10 cellular contexts compared by ENCODE assay signal in genomic region chr9:125763373-125763772, GRCh38. TPM values are rescaled to one million over a fixed set of nuclear protein-coding genes. Genes with fewer than 3 reads are reported as not detected.
DNase-seq lines count a peak whose midpoint lies in the region; ATAC-seq, FAIRE-seq and TF ChIP-seq lines count a peak whose summit lies in the region.
"Had no signal": no experiment of that assay in that cellular context is flagged by ENCODE, and none has a peak within 500 bp of the region (broad histone marks: within the 10 kb centered on the region; RNA-seq: fewer than 3 reads in every experiment).

No MANE protein-coding gene starts in this region.

- no peak overlapping the region for H3K27ac ChIP-seq in foreskin keratinocyte
- H3K27ac ChIP-seq: prostate gland had no signal

- FAIRE-seq in frontal cortex (lab: Jason Lieb, UNC), result no peak

- no peaks in the 10 kb centered on the region for H3K27me3 ChIP-seq in foreskin keratinocyte

- intact Hi-C loops in activated CD4-positive, alpha-beta memory T cell treated with anti-CD3 and anti-CD28 coated beads for 36 hours (cut with micrococcal nuclease), result no loop called here

- no peak for TF ChIP-seq CTCF in foreskin keratinocyte (conservative IDR thresholded peaks at IDR 0.05)

- no peak overlapping the region for H3K27ac Mint-ChIP-seq in activated CD4-positive, alpha-beta memory T cell treated with anti-CD3 and anti-CD28 coated beads for 36 hours

- H3K4me1 Mint-ChIP-seq in activated CD4-positive, alpha-beta memory T cell treated with anti-CD3 and anti-CD28 coated beads for 36 hours (ENCODE audit: low read depth), result peaks cover 9% of the 10 kb centered on the region

- peak; percentile 51 for ATAC-seq in foreskin keratinocyte
- no peak for ATAC-seq in HG03460 (IDR thresholded peaks at IDR 0.05; ENCODE audit: unreplicated experiment)
- ATAC-seq: Right ventricle myocardium inferior had no signal

- peaks cover 10% of the 10 kb centered on the region for H3K4me1 ChIP-seq in foreskin keratinocyte

- CTCF ChIA-PET in activated CD4-positive, alpha-beta memory T cell treated with anti-CD3 and anti-CD28 coated beads for 36 hours (lab: Charles Lee), result no interaction called here

- no peaks in the 10 kb centered on the region for H3K9me3 Mint-ChIP-seq in activated CD4-positive, alpha-beta memory T cell treated with anti-CD3 and anti-CD28 coated beads for 36 hours

- H3K36me3 Mint-ChIP-seq in activated CD4-positive, alpha-beta memory T cell treated with anti-CD3 and anti-CD28 coated beads for 36 hours, result peaks cover 2% of the 10 kb centered on the region

- no peak overlapping the region for H3K4me3 Mint-ChIP-seq in activated CD4-positive, alpha-beta memory T cell treated with anti-CD3 and anti-CD28 coated beads for 36 hours

- POLR2A ChIA-PET in activated CD4-positive, alpha-beta memory T cell treated with anti-CD3 and anti-CD28 coated beads for 36 hours (lab: Charles Lee), result no interaction called here

- H3K27me3 Mint-ChIP-seq in activated CD4-positive, alpha-beta memory T cell treated with anti-CD3 and anti-CD28 coated beads for 36 hours, result no peaks in the 10 kb centered on the region

- DNase-seq in DMS153 (lab: John Stamatoyannopoulos, UW), result peak; percentile 97
- peak; percentile 97 for DNase-seq in NCI-H1417 treated with DMSO at 0.1 percent for 48 hours (lab: John Stamatoyannopoulos, UW)
- peak; percentile 55 for DNase-seq in RKO (ENCODE audit: low spot score)
- DNase-seq in foreskin keratinocyte, result peak; percentile 57 to 75
- no peak for DNase-seq in GOT3 (lab: John Stamatoyannopoulos, UW)
- DNase-seq in activated CD4-positive, alpha-beta memory T cell treated with anti-CD3 and anti-CD28 coated beads for 36 hours, result no peak
- DNase-seq in frontal cortex (ENCODE audit: low spot score in 2 of 2), result no peak

RNA-seq across cellular contexts. Expression of gene PBX3, which starts 16.2 kb away (rescaled TPM):
- total RNA-seq in foreskin keratinocyte (19.5 and 22.7 TPM in 2 replicates), frontal cortex (37.5 TPM)
- 9.5 and 9.7 TPM in 2 replicates for polyA plus RNA-seq in foreskin keratinocyte
- total RNA-seq in activated CD4-positive, alpha-beta memory T cell treated with anti-CD3 and anti-CD28 coated beads for 36 hours, result 10 to 100 TPM; 11.9 to 12.7 TPM

RNA-seq across cellular contexts. Expression of gene MAPKAP1, which starts 56.4 kb away (rescaled TPM):
- total RNA-seq in foreskin keratinocyte (94.0 and 95.6 TPM in 2 replicates), frontal cortex (35.9 TPM)
- polyA plus RNA-seq in foreskin keratinocyte, result 116 and 122 TPM in 2 replicates
- 10 to 100 TPM; 55.3 to 57.9 TPM for total RNA-seq in activated CD4-positive, alpha-beta memory T cell treated with anti-CD3 and anti-CD28 coated beads for 36 hours

Comparison
In these comparisons a context has a peak if more than half of its experiments do, and no peak if none do; other contexts are left out.
1. DNase-seq: peak in DMS153 (single experiment), NCI-H1417 treated with DMSO at 0.1 percent for 48 hours (single experiment), RKO (single experiment) and foreskin keratinocyte (2 of 2); none in GOT3 (single experiment), activated CD4-positive, alpha-beta memory T cell treated with anti-CD3 and anti-CD28 coated beads for 36 hours (single experiment) and frontal cortex (0 of 2).